ENCODE assay signal across 23 cellular contexts in the genomic region with DNA sequence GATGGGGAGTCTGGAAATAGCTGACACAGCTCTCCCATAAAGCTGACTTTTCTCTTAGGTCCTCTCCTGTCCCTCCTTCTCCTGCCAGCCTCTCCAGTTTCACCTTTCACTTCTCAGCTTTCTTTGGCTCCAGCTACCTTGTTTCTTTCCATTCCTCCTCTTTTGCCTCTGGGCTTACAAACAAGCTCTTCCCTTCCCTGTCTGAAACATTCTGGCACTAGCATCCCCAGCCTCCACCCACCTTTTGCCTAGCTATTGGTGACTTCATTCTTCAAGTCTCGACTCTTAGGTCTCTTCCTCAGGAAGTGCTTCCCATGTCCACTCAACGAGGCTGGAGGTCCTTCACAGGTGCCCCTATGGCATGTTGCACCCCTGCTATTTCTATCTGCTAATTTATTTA.
"Had no signal": no experiment of that assay in that cellular context is flagged by ENCODE, and none has a peak within 500 bp of the region (broad histone marks: within the 10 kb centered on the region; RNA-seq: fewer than 3 reads in every experiment).

No MANE protein-coding gene starts in this region.

- H3K4me1 ChIP-seq: psoas muscle had no signal

- H3K4me1 Mint-ChIP-seq: nephron progenitor cell had no signal

- H3K27me3 Mint-ChIP-seq: dendritic cell treated with granulocyte-macrophage colony-stimulating factor and Interleukin-4, amounts not matched to agents 40 ng/mL and 50 ng/mL, for 4 days; naive B cell had no signal

- ATAC-seq: gastroesophageal sphincter, left colon, left ventricle myocardium superior, psoas muscle had no signal

- H3K36me3 Mint-ChIP-seq: naive B cell had no signal

- H3K36me3 ChIP-seq: esophagus squamous epithelium, gastroesophageal sphincter, sigmoid colon, stomach, thoracic aorta, transverse colon had no signal

- H3K4me3 Mint-ChIP-seq: dendritic cell treated with granulocyte-macrophage colony-stimulating factor and Interleukin-4, amounts not matched to agents 40 ng/mL and 50 ng/mL, for 4 days; naive B cell; nephron progenitor cell had no signal

- H3K9me3 Mint-ChIP-seq: dendritic cell treated with granulocyte-macrophage colony-stimulating factor and Interleukin-4, amounts not matched to agents 40 ng/mL and 50 ng/mL, for 4 days; naive B cell had no signal

- H3K27ac ChIP-seq: esophagus squamous epithelium, gastroesophageal sphincter, psoas muscle, sigmoid colon, stomach, thoracic aorta, transverse colon had no signal

- DNase-seq: esophagus squamous epithelium; foreskin fibroblast; glutamatergic neuron; left colon; left ventricle myocardium superior; mesendoderm; naive B cell; nephron progenitor cell; psoas muscle; retina; sigmoid colon; stimulated activated CD4-positive, alpha-beta T cell treated with anti-CD3 and anti-CD28 coated beads, Interleukin-2, amount 100 ng/mL, for 24 hours; stimulated activated CD4-positive, alpha-beta T cell treated with anti-CD3 and anti-CD28 coated beads, Interleukin-4, amount 100 ng/mL, for 4 hours; stimulated activated naive CD4-positive, alpha-beta T cell; stomach; substantia nigra; transverse colon had no signal

- H3K9me3 ChIP-seq: esophagus squamous epithelium, gastroesophageal sphincter, psoas muscle, sigmoid colon, stomach, thoracic aorta, transverse colon had no signal

- H3K4me3 ChIP-seq: esophagus squamous epithelium, gastroesophageal sphincter, lung, psoas muscle, sigmoid colon, skin epidermis, stomach, thoracic aorta, transverse colon had no signal

- H3K27ac Mint-ChIP-seq: dendritic cell treated with granulocyte-macrophage colony-stimulating factor and Interleukin-4, amounts not matched to agents 40 ng/mL and 50 ng/mL, for 4 days; nephron progenitor cell had no signal

- H3K27me3 ChIP-seq: esophagus squamous epithelium, gastroesophageal sphincter, sigmoid colon, stomach, transverse colon had no signal

- FAIRE-seq: colon had no signal
